ENCODE assay signal across 20 cellular contexts in the genomic region with DNA sequence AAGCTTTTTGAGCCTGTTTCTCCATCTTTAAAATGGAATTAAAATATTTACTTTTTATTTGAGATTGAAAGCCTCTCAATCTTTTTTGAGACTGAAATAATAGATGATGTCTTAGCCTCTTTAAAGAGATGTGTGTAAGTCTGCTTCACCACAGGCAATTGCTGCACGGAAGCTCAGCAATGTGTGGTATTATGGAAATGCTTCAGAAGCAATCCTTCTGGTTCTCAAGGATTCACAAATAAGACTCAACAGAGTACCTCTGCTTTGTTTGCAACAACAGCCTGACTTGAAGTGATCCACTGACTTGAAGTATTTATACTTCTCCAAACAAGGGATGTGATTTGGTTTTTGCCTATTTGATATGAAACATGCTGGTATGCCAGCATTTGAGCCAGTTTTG.
A peak's percentile ranks its signal among the peaks of the same experiment; 100 is the strongest.
DNase-seq lines count a peak whose midpoint lies in the region; ATAC-seq, FAIRE-seq and TF ChIP-seq lines count a peak whose summit lies in the region.
"Had no signal": no experiment of that assay in that cellular context is flagged by ENCODE, and none has a peak within 500 bp of the region (broad histone marks: within the 10 kb centered on the region; RNA-seq: fewer than 3 reads in every experiment).

No MANE protein-coding gene starts in this region.

- H3K36me3 Mint-ChIP-seq in HFFc6 (ENCODE audit: low read depth): peaks cover 24% of the 10 kb centered on the region
- H3K36me3 Mint-ChIP-seq in chondrocyte (ENCODE audit: low read depth): peaks cover 4% of the 10 kb centered on the region
- H3K36me3 Mint-ChIP-seq in nephron (ENCODE audit: low read depth): no peaks in the 10 kb centered on the region

- peaks cover 30% of the 10 kb centered on the region for H3K4me1 ChIP-seq in A549
- H3K4me1 ChIP-seq in vagina: peaks cover 12% of the 10 kb centered on the region
- peaks cover 10% of the 10 kb centered on the region for H3K4me1 ChIP-seq in mucosa of descending colon (ENCODE audit: low read depth)

- WGBS in A549 (ENCODE audit: missing lambda C conversion rate): 94% methylated on average over 1 of the region's 1 CpG

- DNase-seq in A549 (ENCODE audit: low read depth in 1 of 2, low spot score in 1 of 2): no peak
- no peak for DNase-seq in HFFc6
- no peak for DNase-seq in chondrocyte (ENCODE audit: low spot score)
- DNase-seq in UCSD-AML1 (lab: John Stamatoyannopoulos, UW; ENCODE audit: unreplicated experiment): no peak
- DNase-seq in vagina (ENCODE audit: extremely low spot score in 2 of 2): no peak
- no peak for DNase-seq in mucosa of descending colon
- DNase-seq: Calu3; CD4-positive, alpha-beta T cell; DMS53; KBM-7; NCI-H146; NCI-H2081 treated with DMSO at 0.1 percent for 48 hours; NCI-H226; NCI-H524 treated with DMSO at 0.1 percent for 48 hours had no signal

- H3K36me3 ChIP-seq in vagina (no peaks in the 10 kb centered on the region), mucosa of descending colon (ENCODE audit: low read depth) (no peaks in the 10 kb centered on the region)

- H3K9me3 Mint-ChIP-seq in HFFc6 (peaks cover 8% of the 10 kb centered on the region), chondrocyte (ENCODE audit: low read depth) (peaks cover 8% of the 10 kb centered on the region), nephron (peaks cover 6% of the 10 kb centered on the region)

- H3K27ac ChIP-seq in A549 (peak overlapping the region; percentile 85 to 87), vagina (no peak overlapping the region)
- H3K27ac ChIP-seq: SK-N-MC had no signal

- intact Hi-C loops in vagina (cut with DNase I) (no loop called here), mucosa of descending colon (cut with DNase I, micrococcal nuclease) (no loop called here)

- H3K27me3 Mint-ChIP-seq in HFFc6 (ENCODE audit: insufficient read depth) (peaks cover 5% of the 10 kb centered on the region), chondrocyte (ENCODE audit: low read depth) (no peaks in the 10 kb centered on the region), nephron (ENCODE audit: low read depth) (no peaks in the 10 kb centered on the region)

- H3K27me3 ChIP-seq in vagina: no peaks in the 10 kb centered on the region

- no peak overlapping the region for H3K4me3 Mint-ChIP-seq in HFFc6
- no peak overlapping the region for H3K4me3 Mint-ChIP-seq in chondrocyte (ENCODE audit: unreplicated experiment)
- no peak overlapping the region for H3K4me3 Mint-ChIP-seq in nephron
- H3K4me3 Mint-ChIP-seq: B cell; CD4-positive, alpha-beta T cell had no signal

- FAIRE-seq in A549 (lab: Jason Lieb, UNC): no peak

- TF ChIP-seq RAD21 in A549 (conservative IDR thresholded peaks at IDR 0.05 in 1 of 2, IDR thresholded peaks at IDR 0.05 in 1 of 2): no peak

- POLR2A ChIA-PET in A549 (lab: Yijun Ruan, JAX): no interaction called here

- H3K4me2 ChIP-seq in A549: no peak overlapping the region

- no peak for TF ChIP-seq CTCF in A549 (IDR thresholded peaks at IDR 0.05)
- TF ChIP-seq CTCF in HFFc6 (IDR thresholded peaks at IDR 0.05): no peak
- TF ChIP-seq CTCF in chondrocyte (IDR thresholded peaks at IDR 0.05): no peak
- TF ChIP-seq CTCF in nephron (IDR thresholded peaks at IDR 0.05; ENCODE audit: unreplicated experiment in 3 of 3): no peak
- TF ChIP-seq CTCF in vagina (IDR thresholded peaks at IDR 0.05): no peak
- TF ChIP-seq CTCF in mucosa of descending colon (IDR thresholded peaks at IDR 0.05): no peak

- no peak for ATAC-seq in A549
- ATAC-seq in GM21576 (IDR thresholded peaks at IDR 0.05; ENCODE audit: unreplicated experiment): no peak
- ATAC-seq in mucosa of descending colon: no peak
- ATAC-seq: HCT116, Right ventricle myocardium inferior had no signal

- peak overlapping the region; percentile 82 for H3K27ac Mint-ChIP-seq in HFFc6
- H3K27ac Mint-ChIP-seq in chondrocyte (ENCODE audit: unreplicated experiment): peak overlapping the region; percentile 97
- peak overlapping the region; percentile 51 to 96 (median 82) for H3K27ac Mint-ChIP-seq in nephron
- H3K27ac Mint-ChIP-seq: B cell; CD4-positive, alpha-beta T cell had no signal

- H3K4me1 Mint-ChIP-seq in HFFc6 (ENCODE audit: low read depth) (peaks cover 87% of the 10 kb centered on the region), chondrocyte (ENCODE audit: low read depth) (peaks cover 82% of the 10 kb centered on the region), nephron (peaks cover 45% of the 10 kb centered on the region)
- H3K4me1 Mint-ChIP-seq: B cell had no signal

- TF ChIP-seq EP300 in A549 (IDR thresholded peaks at IDR 0.05): no peak

- H3K9me3 ChIP-seq in A549 (peaks cover 10% of the 10 kb centered on the region; the same call in 1 of the 3 replicates), vagina (no peaks in the 10 kb centered on the region), mucosa of descending colon (no peaks in the 10 kb centered on the region)

- TF ChIP-seq POLR2A in A549 (IDR thresholded peaks at IDR 0.05; ENCODE audit: low read length) (no peak), vagina (IDR thresholded peaks at IDR 0.05) (no peak)

- CTCF ChIA-PET in A549 (lab: Yijun Ruan, JAX): no interaction called here

- H3K4me3 ChIP-seq in A549 (no peak overlapping the region), vagina (no peak overlapping the region), mucosa of descending colon (no peak overlapping the region)
- H3K4me3 ChIP-seq: SK-N-MC had no signal

TF ChIP-seq in A549, 52 proteins besides CTCF, POLR2A, EP300 and RAD21:
- no peak for TF ChIP-seq POLR2AphosphoS2 (conservative IDR thresholded peaks at IDR 0.05; ENCODE audit: low read length)
- no peak for TF ChIP-seq CHD4 (IDR thresholded peaks at IDR 0.05; ENCODE audit: borderline replicate concordance)
- TF ChIP-seq, protein P1, sequence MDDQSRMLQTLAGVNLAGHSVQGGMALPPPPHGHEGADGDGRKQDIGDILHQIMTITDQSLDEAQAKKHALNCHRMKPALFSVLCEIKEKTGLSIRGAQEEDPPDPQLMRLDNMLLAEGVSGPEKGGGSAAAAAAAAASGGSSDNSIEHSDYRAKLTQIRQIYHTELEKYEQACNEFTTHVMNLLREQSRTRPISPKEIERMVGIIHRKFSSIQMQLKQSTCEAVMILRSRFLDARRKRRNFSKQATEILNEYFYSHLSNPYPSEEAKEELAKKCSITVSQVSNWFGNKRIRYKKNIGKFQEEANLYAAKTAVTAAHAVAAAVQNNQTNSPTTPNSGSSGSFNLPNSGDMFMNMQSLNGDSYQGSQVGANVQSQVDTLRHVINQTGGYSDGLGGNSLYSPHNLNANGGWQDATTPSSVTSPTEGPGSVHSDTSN (IDR thresholded peaks at IDR 0.05): no peak
- no peak for TF ChIP-seq MYC (IDR thresholded peaks at IDR 0.05; ENCODE audit: borderline replicate concordance, low read length)
- TF ChIP-seq PHF8 (IDR thresholded peaks at IDR 0.05; ENCODE audit: borderline replicate concordance, low read depth): no peak
